Comparison of ENCODE assay signal across 1 cellular context in genomic region chr2:100814453-100814852, GRCh38.
TF ChIP-seq lines count a peak whose summit lies in the region.

No MANE protein-coding gene starts in this region.

TF ChIP-seq in HepG2, 621 proteins besides CTCF, POLR2A, EP300 and RAD21 (continued from another document and continues in another):
- peak; percentile 68; the same call in 1 of the 2 replicates for TF ChIP-seq ZMYM3 (CRISPR knock-in tag; IDR thresholded peaks at IDR 0.05)
- no peak; the same call in 1 of the 2 replicates for TF ChIP-seq PHF21A (CRISPR knock-in tag; IDR thresholded peaks at IDR 0.05)
- TF ChIP-seq MLX (CRISPR knock-in tag; IDR thresholded peaks at IDR 0.05), result peak; percentile 46; the same call in 1 of the 2 replicates
- TF ChIP-seq ZFP36 (IDR thresholded peaks at IDR 0.05; ENCODE audit: borderline replicate concordance, low read depth, low read length, partially characterized antibody), result no peak
- no peak for TF ChIP-seq ZNF720 (CRISPR knock-in tag; IDR thresholded peaks at IDR 0.05)
- no peak for TF ChIP-seq NAIF1 (CRISPR knock-in tag; IDR thresholded peaks at IDR 0.05; ENCODE audit: borderline replicate concordance)
- TF ChIP-seq TAF15 (IDR thresholded peaks at IDR 0.05; ENCODE audit: low read depth, low read length, poor library complexity, severe bottlenecking), result no peak
- TF ChIP-seq DNMT3B (CRISPR knock-in tag; conservative IDR thresholded peaks at IDR 0.05), result no peak
- no peak for TF ChIP-seq ZNF780A (CRISPR knock-in tag; IDR thresholded peaks at IDR 0.05)
- no peak for TF ChIP-seq ZFP37 (CRISPR knock-in tag; IDR thresholded peaks at IDR 0.05; ENCODE audit: borderline replicate concordance)
- TF ChIP-seq ONECUT2 (CRISPR knock-in tag; IDR thresholded peaks at IDR 0.05), result peak; percentile 94
- TF ChIP-seq ZNF883 (CRISPR knock-in tag; IDR thresholded peaks at IDR 0.05; ENCODE audit: not compliant biosample characterization), result no peak
- TF ChIP-seq ZIK1 (CRISPR knock-in tag; IDR thresholded peaks at IDR 0.05; ENCODE audit: borderline replicate concordance, low read depth), result no peak
- TF ChIP-seq ZNF605 (CRISPR knock-in tag; IDR thresholded peaks at IDR 0.05), result no peak
- no peak for TF ChIP-seq TBP (CRISPR knock-in tag; IDR thresholded peaks at IDR 0.05)
- no peak for TF ChIP-seq ZC3H4 (CRISPR knock-in tag; IDR thresholded peaks at IDR 0.05; ENCODE audit: borderline replicate concordance)
- TF ChIP-seq MXI1 (IDR thresholded peaks at IDR 0.05; ENCODE audit: borderline replicate concordance, low read depth, low read length), result no peak
- 0 out of 2 replicates have a peak, but pooled peaks have one; percentile 57 for TF ChIP-seq POGK (CRISPR knock-in tag; conservative IDR thresholded peaks at IDR 0.05)
- no peak for TF ChIP-seq RFX5 (IDR thresholded peaks at IDR 0.05; ENCODE audit: low read depth, low read length)
- no peak for TF ChIP-seq TRAFD1 (CRISPR knock-in tag; IDR thresholded peaks at IDR 0.05; ENCODE audit: borderline replicate concordance)
- TF ChIP-seq ZNF770 (CRISPR knock-in tag; IDR thresholded peaks at IDR 0.05), result peak; percentile 35; the same call in 1 of the 2 replicates
- no peak for TF ChIP-seq ZNF350 (CRISPR knock-in tag; IDR thresholded peaks at IDR 0.05; ENCODE audit: borderline replicate concordance, low read depth)
- TF ChIP-seq SMAD9 (CRISPR knock-in tag; IDR thresholded peaks at IDR 0.05), result no peak
- 0 out of 2 replicates have a peak, but pooled peaks have one; percentile 35 for TF ChIP-seq TFE3 (CRISPR knock-in tag; IDR thresholded peaks at IDR 0.05)
- no peak for TF ChIP-seq ZNF576 (CRISPR knock-in tag; IDR thresholded peaks at IDR 0.05)
- TF ChIP-seq SYNCRIP (IDR thresholded peaks at IDR 0.05; ENCODE audit: insufficient read depth, low read depth, low read length), result no peak
- no peak for TF ChIP-seq HDAC1 (CRISPR knock-in tag; IDR thresholded peaks at IDR 0.05)
- no peak; the same call in 1 of the 2 replicates for TF ChIP-seq ZNF281 (CRISPR knock-in tag; IDR thresholded peaks at IDR 0.05; ENCODE audit: borderline replicate concordance)
- TF ChIP-seq GLI4 (CRISPR knock-in tag; IDR thresholded peaks at IDR 0.05; ENCODE audit: borderline replicate concordance), result no peak
- no peak for TF ChIP-seq ZFP62 (CRISPR knock-in tag; IDR thresholded peaks at IDR 0.05)
- TF ChIP-seq NKX3-1 (CRISPR knock-in tag; IDR thresholded peaks at IDR 0.05), result no peak
- no peak for TF ChIP-seq ZNF7 (CRISPR knock-in tag; IDR thresholded peaks at IDR 0.05)
- no peak for TF ChIP-seq PTBP1 (IDR thresholded peaks at IDR 0.05; ENCODE audit: low read depth, low read length, poor library complexity, severe bottlenecking)
- TF ChIP-seq ZBTB20 (CRISPR knock-in tag; IDR thresholded peaks at IDR 0.05; ENCODE audit: borderline replicate concordance, low read depth), result peak; percentile 73; the same call in 1 of the 2 replicates
- no peak for TF ChIP-seq ZNF841 (CRISPR knock-in tag; IDR thresholded peaks at IDR 0.05; ENCODE audit: borderline replicate concordance)
- TF ChIP-seq TERF1 (CRISPR knock-in tag; IDR thresholded peaks at IDR 0.05), result no peak
- no peak for TF ChIP-seq SMARCE1 (IDR thresholded peaks at IDR 0.05; ENCODE audit: borderline replicate concordance)
- TF ChIP-seq ZNF800 (CRISPR knock-in tag; IDR thresholded peaks at IDR 0.05), result no peak
- no peak for TF ChIP-seq ZMYM2 (CRISPR knock-in tag; IDR thresholded peaks at IDR 0.05)
- TF ChIP-seq ZNF543 (CRISPR knock-in tag; IDR thresholded peaks at IDR 0.05), result no peak
- no peak for TF ChIP-seq ZNF256 (CRISPR knock-in tag; conservative IDR thresholded peaks at IDR 0.05)
- TF ChIP-seq ZNF850 (CRISPR knock-in tag; conservative IDR thresholded peaks at IDR 0.05), result no peak
- no peak for TF ChIP-seq SKI (IDR thresholded peaks at IDR 0.05; ENCODE audit: partially characterized antibody)
- no peak for TF ChIP-seq SRSF9 (IDR thresholded peaks at IDR 0.05; ENCODE audit: borderline replicate concordance, insufficient read depth, low read depth, low read length, poor library complexity, severe bottlenecking)
- no peak for TF ChIP-seq ARNTL (CRISPR knock-in tag; IDR thresholded peaks at IDR 0.05)
- no peak for TF ChIP-seq ZNF234 (CRISPR knock-in tag; conservative IDR thresholded peaks at IDR 0.05)
- TF ChIP-seq ZNF563 (CRISPR knock-in tag; IDR thresholded peaks at IDR 0.05), result no peak
- no peak for TF ChIP-seq CREBL2 (CRISPR knock-in tag; IDR thresholded peaks at IDR 0.05; ENCODE audit: borderline replicate concordance)
- no peak for TF ChIP-seq MEIS2 (CRISPR knock-in tag; IDR thresholded peaks at IDR 0.05)
- TF ChIP-seq DRAP1 (CRISPR knock-in tag; IDR thresholded peaks at IDR 0.05), result no peak
- TF ChIP-seq ZNF556 (CRISPR knock-in tag; IDR thresholded peaks at IDR 0.05; ENCODE audit: borderline replicate concordance), result no peak
- TF ChIP-seq ZNF557 (CRISPR knock-in tag; IDR thresholded peaks at IDR 0.05), result no peak
- TF ChIP-seq ZNF232 (CRISPR knock-in tag; IDR thresholded peaks at IDR 0.05; ENCODE audit: borderline replicate concordance), result no peak
